8 cellular contexts compared by ENCODE assay signal in the genomic region with DNA sequence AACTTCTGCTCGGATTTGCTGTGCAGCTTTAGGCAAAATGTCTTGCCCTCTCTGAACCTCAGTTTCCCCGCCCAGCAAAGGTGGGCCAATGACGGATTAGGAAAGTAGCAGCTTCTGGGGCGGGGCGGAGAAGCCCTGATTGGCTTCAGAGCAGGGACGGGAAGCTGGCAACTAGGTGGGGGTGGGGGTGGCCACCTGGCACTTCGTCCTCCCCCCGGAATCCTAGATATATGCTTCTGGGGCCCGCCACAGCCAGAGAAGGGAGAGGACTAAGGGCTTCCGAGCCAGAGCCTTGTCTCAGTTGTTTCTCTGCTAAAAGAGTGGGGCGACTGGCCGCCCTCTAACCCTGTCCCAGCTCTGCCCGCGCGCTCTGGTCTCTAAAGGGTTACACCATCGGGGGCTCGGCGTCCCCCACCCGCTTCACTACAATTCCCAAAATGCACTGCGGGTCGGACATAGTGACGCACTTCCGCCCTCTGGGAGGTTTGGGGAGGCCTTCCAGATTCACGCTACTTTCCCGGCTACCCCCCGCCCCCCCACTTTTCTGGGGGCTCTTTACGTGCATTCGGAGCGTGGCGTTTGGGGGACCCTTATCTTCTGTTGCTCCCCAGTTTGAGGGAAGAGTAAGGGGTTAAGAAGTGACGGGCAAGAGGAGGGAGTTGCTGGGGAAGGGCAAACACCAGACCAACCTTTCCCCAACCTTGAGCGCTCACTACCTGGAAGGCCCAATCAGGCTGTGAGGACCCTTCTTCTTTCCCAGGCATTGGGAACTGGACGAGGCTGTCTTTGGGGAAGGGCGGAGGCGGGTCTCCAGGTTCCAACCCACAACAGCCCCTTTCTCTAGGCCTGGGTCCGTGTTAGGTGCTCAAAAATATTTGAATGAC.
DNase-seq lines count a peak whose midpoint lies in the region; ATAC-seq and TF ChIP-seq lines count a peak whose summit lies in the region.

No MANE protein-coding gene starts in this region.

- no peaks in the 10 kb centered on the region for H3K27me3 Mint-ChIP-seq in central memory CD8-positive, alpha-beta T cell

- ATAC-seq in GM18909 (IDR thresholded peaks at IDR 0.05; ENCODE audit: poor library complexity, unreplicated experiment) = peak; percentile 48
- ATAC-seq in HG03175 (IDR thresholded peaks at IDR 0.05; ENCODE audit: unreplicated experiment) = peak; percentile 50
- ATAC-seq in central memory CD8-positive, alpha-beta T cell (replicated peaks; ENCODE audit: extremely low read depth, poor library complexity, severe bottlenecking) = peak; percentile 77

- DNase-seq in AG04449 (ENCODE audit: low read depth, low spot score) = peak; percentile 65
- peak; percentile 58 for DNase-seq in NCI-H345 treated with DMSO at 0.1 percent for 48 hours (lab: John Stamatoyannopoulos, UW; ENCODE audit: unreplicated experiment)
- DNase-seq in activated CD4-positive, CD25-positive, alpha-beta regulatory T cell treated with anti-CD3 and anti-CD28 coated beads, Interleukin-2, amount 50 U/mL, for 16 hours (ENCODE audit: low read depth, low spot score) = peak; percentile 86
- peak; percentile 85 to 87 for DNase-seq in central memory CD8-positive, alpha-beta T cell (ENCODE audit: low spot score in 2 of 2)
- DNase-seq in islet precursor cell = peak; percentile 95
- DNase-seq in stimulated activated CD4-positive, alpha-beta T cell treated with anti-CD3 and anti-CD28 coated beads, Interleukin-12 subunit alpha, Interleukin-12 subunit beta, amount 100 ng/mL, for 24 hours (ENCODE audit: low read depth in 2 of 2) = peak; percentile 78 to 86

- no peaks in the 10 kb centered on the region for H3K9me3 Mint-ChIP-seq in central memory CD8-positive, alpha-beta T cell

- H3K4me3 ChIP-seq in AG04449 (ENCODE audit: low read depth, low read length) = peak overlapping the region; percentile 78

- no peak for TF ChIP-seq CTCF in AG04449 (IDR thresholded peaks at IDR 0.05; ENCODE audit: insufficient read depth, low read length, missing control alignments)

- peak overlapping the region; percentile 96 for H3K27ac Mint-ChIP-seq in central memory CD8-positive, alpha-beta T cell (ENCODE audit: low read depth)

- POLR2A ChIA-PET in AG04449 (lab: Yijun Ruan, JAX) = interaction anchor here (0.5 to 2.2 kb wide), 3 partner anchors 15 to 116 kb away, joined by 5 to 8 read pairs (median 8); a partner anchor contains a TSS

- CTCF ChIA-PET in AG04449 (lab: Yijun Ruan, JAX) = interaction anchor here (0.6 to 10.0 kb wide), 5 partner anchors 15 to 130 kb away, joined by 3 to 95 read pairs (median 4); a partner anchor contains a TSS

- peaks cover 9% of the 10 kb centered on the region for H3K36me3 Mint-ChIP-seq in central memory CD8-positive, alpha-beta T cell (ENCODE audit: insufficient read depth)

- peak overlapping the region; percentile 96 for H3K4me3 Mint-ChIP-seq in central memory CD8-positive, alpha-beta T cell

- peaks cover 24% of the 10 kb centered on the region for H3K4me1 Mint-ChIP-seq in central memory CD8-positive, alpha-beta T cell

Comparison
In these comparisons a context has a peak if more than half of its experiments do, and no peak if none do; other contexts are left out.
1. Peak in every context shown above with its lines: DNase-seq, ATAC-seq and H3K4me3 ChIP-seq.